Comparison of ENCODE assay signal across 23 cellular contexts in the genomic region with DNA sequence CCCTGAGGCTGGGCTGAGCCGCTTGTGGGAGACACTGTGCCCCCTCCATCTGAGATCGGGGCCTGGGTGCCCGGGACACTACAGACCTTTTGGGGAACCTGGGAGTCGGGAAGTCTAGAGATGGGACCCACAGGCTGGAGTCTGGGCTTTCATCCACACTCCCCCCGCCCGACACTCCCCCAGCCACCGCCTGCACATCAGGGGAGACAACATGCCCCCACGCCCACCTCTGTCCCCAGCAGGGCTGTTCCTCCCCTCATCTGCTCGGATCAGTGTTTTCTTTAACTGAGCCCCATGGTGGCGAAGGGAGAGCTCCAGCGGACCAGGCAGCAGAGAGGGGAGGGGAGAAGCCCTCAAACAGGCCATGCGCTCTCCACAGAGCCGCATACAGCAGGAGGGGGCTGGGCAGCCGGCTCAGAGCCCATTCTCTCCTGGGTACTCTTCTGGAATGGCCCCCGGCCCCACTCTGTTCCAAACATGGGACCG.
"Had no signal": no experiment of that assay in that cellular context is flagged by ENCODE, and none has a peak within 500 bp of the region (broad histone marks: within the 10 kb centered on the region; RNA-seq: fewer than 3 reads in every experiment).

No MANE protein-coding gene starts in this region.

- ATAC-seq: activated CD4-positive, alpha-beta T cell treated with anti-CD3 and anti-CD28 coated beads for 36 hours; activated CD8-positive, alpha-beta T cell treated with anti-CD3 and anti-CD28 coated beads, Interleukin-2, amount 10 ng/mL, durations not matched to agents 7 days and 5 days; effector memory CD8-positive, alpha-beta T cell; esophagus mucosa; naive thymus-derived CD4-positive, alpha-beta T cell; stimulated activated naive CD8-positive, alpha-beta T cell treated with anti-CD3 and anti-CD28 coated beads, Interleukin-15, Interleukin-2, amounts not matched to agents 100 U/mL and 50 U/mL, for 24 hours had no signal

- H3K27me3 Mint-ChIP-seq: activated CD4-positive, alpha-beta T cell treated with anti-CD3 and anti-CD28 coated beads for 36 hours; activated naive CD8-positive, alpha-beta T cell; naive thymus-derived CD4-positive, alpha-beta T cell had no signal

- H3K36me3 Mint-ChIP-seq: activated CD8-positive, alpha-beta memory T cell treated with anti-CD3 and anti-CD28 coated beads, Interleukin-2, amount 10 ng/mL, durations not matched to agents 7 days and 5 days; activated naive CD8-positive, alpha-beta T cell; immature natural killer cell; naive thymus-derived CD4-positive, alpha-beta T cell had no signal

- H3K4me3 ChIP-seq: testis, transverse colon, vagina had no signal

- H3K27ac Mint-ChIP-seq: activated CD4-positive, alpha-beta T cell treated with anti-CD3 and anti-CD28 coated beads for 36 hours; activated CD8-positive, alpha-beta memory T cell treated with anti-CD3 and anti-CD28 coated beads, Interleukin-2, amount 10 ng/mL, durations not matched to agents 7 days and 5 days; activated CD8-positive, alpha-beta T cell treated with anti-CD3 and anti-CD28 coated beads, Interleukin-2, amount 10 ng/mL, durations not matched to agents 7 days and 5 days; activated naive CD8-positive, alpha-beta T cell; activated T-helper 2 cell treated with anti-CD3 and anti-CD28 coated beads, Interferon-gamma antibody, Interleukin-2, Interleukin-4, amounts not matched to agents 10 μg/mL and 5 μg/mL and 100 μg/mL, durations not matched to agents 14 hours and 24 hours and 36 hours; effector memory CD8-positive, alpha-beta T cell; immature natural killer cell; naive thymus-derived CD4-positive, alpha-beta T cell had no signal

- H3K27ac ChIP-seq: testis, transverse colon, vagina had no signal

- H3K27me3 ChIP-seq: testis, vagina had no signal

- H3K4me3 Mint-ChIP-seq: activated CD4-positive, alpha-beta T cell treated with anti-CD3 and anti-CD28 coated beads for 36 hours; activated CD8-positive, alpha-beta memory T cell treated with anti-CD3 and anti-CD28 coated beads, Interleukin-2, amount 10 ng/mL, durations not matched to agents 7 days and 5 days; activated CD8-positive, alpha-beta T cell treated with anti-CD3 and anti-CD28 coated beads, Interleukin-2, amount 10 ng/mL, durations not matched to agents 7 days and 5 days; activated naive CD8-positive, alpha-beta T cell; effector memory CD8-positive, alpha-beta T cell; immature natural killer cell; naive thymus-derived CD4-positive, alpha-beta T cell had no signal

- H3K9me3 Mint-ChIP-seq: activated T-helper 2 cell treated with anti-CD3 and anti-CD28 coated beads, Interferon-gamma antibody, Interleukin-2, Interleukin-4, amounts not matched to agents 10 μg/mL and 5 μg/mL and 100 μg/mL, durations not matched to agents 14 hours and 24 hours and 36 hours; effector memory CD8-positive, alpha-beta T cell; immature natural killer cell; naive thymus-derived CD4-positive, alpha-beta T cell had no signal

- H3K36me3 ChIP-seq: transverse colon, vagina had no signal

- H3K4me1 Mint-ChIP-seq: activated CD4-positive, alpha-beta T cell treated with anti-CD3 and anti-CD28 coated beads for 36 hours; activated CD8-positive, alpha-beta memory T cell treated with anti-CD3 and anti-CD28 coated beads, Interleukin-2, amount 10 ng/mL, durations not matched to agents 7 days and 5 days; immature natural killer cell; naive thymus-derived CD4-positive, alpha-beta T cell had no signal

- DNase-seq: activated CD4-positive, CD25-positive, alpha-beta regulatory T cell; activated CD8-positive, alpha-beta memory T cell treated with anti-CD3 and anti-CD28 coated beads, Interleukin-2, amount 10 ng/mL, durations not matched to agents 7 days and 5 days; activated T-cell treated with anti-CD3 and anti-CD28 coated beads, Interleukin-2, amount 50 U/mL, for 48 hours; anterior cingulate cortex; cerebellar nuclear complex; cortex of kidney; effector memory CD8-positive, alpha-beta T cell; hypothalamus; immature natural killer cell; midbrain; stimulated activated CD4-positive, alpha-beta T cell treated with anti-CD3 and anti-CD28 coated beads, Interleukin-12 subunit alpha, Interleukin-12 subunit beta, amount 100 ng/mL, for 4 hours; stimulated activated CD4-positive, alpha-beta T cell treated with anti-CD3 and anti-CD28 coated beads, Interleukin-4, amount 100 ng/mL, for 1 hour; stimulated activated naive CD8-positive, alpha-beta T cell treated with anti-CD3 and anti-CD28 coated beads, Interleukin-15, Interleukin-2, amounts not matched to agents 100 U/mL and 50 U/mL, for 24 hours; T-helper 2 cell; transverse colon had no signal

- H3K9me3 ChIP-seq: testis, transverse colon, vagina had no signal
